9 cellular contexts compared by ENCODE assay signal in genomic region chr2:86747708-86748627, GRCh38. TPM values are rescaled to one million over a fixed set of nuclear protein-coding genes. Genes with fewer than 3 reads are reported as not detected.
DNase-seq lines count a peak whose midpoint lies in the region; ATAC-seq, FAIRE-seq and TF ChIP-seq lines count a peak whose summit lies in the region.
"Had no signal": no experiment of that assay in that cellular context is flagged by ENCODE, and none has a peak within 500 bp of the region (broad histone marks: within the 10 kb centered on the region; RNA-seq: fewer than 3 reads in every experiment).

No MANE protein-coding gene starts in this region.

- H3K27ac ChIP-seq in heart right ventricle (peak overlapping the region in 5 of 10 donors; percentile 2 to 54 (median 23)), MM.1S (ENCODE audit: low read length) (no peak overlapping the region), mesenchymal stem cell (ENCODE audit: low read length, poor library complexity, severe bottlenecking) (no peak overlapping the region)

- H4K91ac ChIP-seq in mesenchymal stem cell (ENCODE audit: low read length): no peak overlapping the region

- H2BK5ac ChIP-seq in mesenchymal stem cell (ENCODE audit: low read depth, low read length, poor library complexity, severe bottlenecking): no peak overlapping the region

- H3K36me3 ChIP-seq in heart right ventricle: peaks cover 0 to 51% (median 7%) of the 10 kb centered on the region in 9 donors
- peaks cover 21% of the 10 kb centered on the region; the same call in 1 of the 2 replicates for H3K36me3 ChIP-seq in MM.1S (replicated peaks; ENCODE audit: insufficient read depth, low read length)
- H3K36me3 ChIP-seq in bronchial epithelial cell (ENCODE audit: control insufficient read depth, insufficient read depth, low read length): peaks cover 4% of the 10 kb centered on the region
- peaks cover 2 to 31% of the 10 kb centered on the region in 2 experiments for H3K36me3 ChIP-seq in mesenchymal stem cell (ENCODE audit: control insufficient read depth in 1 of 2, insufficient read depth in 2 of 2, low read depth in 1 of 2, low read length in 2 of 2)

- H3K14ac ChIP-seq in mesenchymal stem cell (ENCODE audit: low read length in 2 of 2): no peak overlapping the region

- no peak overlapping the region for H3K4ac ChIP-seq in mesenchymal stem cell (ENCODE audit: low read depth in 1 of 2, low read length in 2 of 2)

- peaks cover 18% of the 10 kb centered on the region for H3K79me1 ChIP-seq in mesenchymal stem cell (replicated peaks; ENCODE audit: low read length, poor library complexity, severe bottlenecking)

- no peaks in the 10 kb centered on the region for H3K9me2 ChIP-seq in MM.1S (replicated peaks; ENCODE audit: insufficient read depth, low read length)

- H3K4me3 ChIP-seq in heart right ventricle (no peak overlapping the region), MM.1S (ENCODE audit: low read length) (no peak overlapping the region), bronchial epithelial cell (ENCODE audit: low read depth, low read length) (no peak overlapping the region), mesenchymal stem cell (ENCODE audit: insufficient read depth in 1 of 2, low read depth in 1 of 2, low read length in 2 of 2) (no peak overlapping the region)

- H2BK120ac ChIP-seq in mesenchymal stem cell (ENCODE audit: low read depth, low read length): no peak overlapping the region

- no peak overlapping the region for H2AK5ac ChIP-seq in mesenchymal stem cell (ENCODE audit: low read length, severe bottlenecking)

- no peak overlapping the region for H3K18ac ChIP-seq in mesenchymal stem cell (ENCODE audit: low read depth in 1 of 2, low read length in 2 of 2)

- no peak for FAIRE-seq in bronchial epithelial cell (lab: Jason Lieb, UNC)

- 71 to 74% methylated on average over 9 of the region's 9 CpGs for WGBS in heart right ventricle, 2 donors
- 99% methylated on average over 9 of the region's 9 CpGs for WGBS in mesenchymal stem cell

- intact Hi-C loops in heart right ventricle (cut with DNase I) (loop anchor here in 1 of 10 donors (5.0 kb wide), 1 partner anchor 61 kb away; no protein-coding TSS in a partner anchor), cardiac septum (cut with DNase I) (no loop called here)

- TF ChIP-seq CTCF in heart right ventricle (IDR thresholded peaks at IDR 0.05) (no peak), MM.1S (IDR thresholded peaks at IDR 0.05; ENCODE audit: low read length) (no peak), bronchial epithelial cell (IDR thresholded peaks at IDR 0.05; ENCODE audit: insufficient read depth, low read length, severe bottlenecking) (no peak)

- peak in 5 of 8 donors; percentile 71 to 91 (median 77) for ATAC-seq in heart right ventricle
- no peak for ATAC-seq in GM19023 (IDR thresholded peaks at IDR 0.05; ENCODE audit: unreplicated experiment)
- ATAC-seq in HG02588 (IDR thresholded peaks at IDR 0.05; ENCODE audit: unreplicated experiment): no peak
- no peak for ATAC-seq in GM18511 (IDR thresholded peaks at IDR 0.05; ENCODE audit: unreplicated experiment)

- no peak overlapping the region for H4K8ac ChIP-seq in mesenchymal stem cell (ENCODE audit: low read length)

- H3F3A ChIP-seq in MM.1S (ENCODE audit: insufficient read depth, low read length): no peaks in the 10 kb centered on the region

- no peak overlapping the region for H3K9ac ChIP-seq in MM.1S (ENCODE audit: low read length)
- peak overlapping the region; percentile 72 for H3K9ac ChIP-seq in mesenchymal stem cell (ENCODE audit: low read length)

- H3K79me2 ChIP-seq in MM.1S (ENCODE audit: low read length): peaks cover 81% of the 10 kb centered on the region

- H2BK15ac ChIP-seq in mesenchymal stem cell (ENCODE audit: low read depth, poor library complexity, severe bottlenecking): no peak overlapping the region

- no peak overlapping the region for H2AFZ ChIP-seq in MM.1S (ENCODE audit: low read length)
- no peak overlapping the region for H2AFZ ChIP-seq in mesenchymal stem cell (ENCODE audit: low read depth, low read length)

- no peak overlapping the region for H3K23ac ChIP-seq in mesenchymal stem cell (ENCODE audit: low read length in 2 of 2)

- peak in 1 of 2 donors; percentile 12 for DNase-seq in heart right ventricle
- DNase-seq in cardiac septum (ENCODE audit: low spot score): no peak
- DNase-seq in MM.1S: peak; percentile 13
- peak; percentile 89 for DNase-seq in bronchial epithelial cell (ENCODE audit: low read depth)
- DNase-seq in mesenchymal stem cell: peak; percentile 88
- DNase-seq: activated naive CD8-positive, alpha-beta T cell treated with anti-CD3 and anti-CD28 coated beads, Interleukin-2, amount 10 ng/mL, durations not matched to agents 7 days and 5 days had no signal

- H3K9me3 ChIP-seq in heart right ventricle (peaks cover 0 to 19% (median 10%) of the 10 kb centered on the region in 11 donors), MM.1S (replicated peaks; ENCODE audit: insufficient read depth, low read length) (no peaks in the 10 kb centered on the region), mesenchymal stem cell (ENCODE audit: control insufficient read depth, low read length) (peaks cover 20% of the 10 kb centered on the region)

- H3K4me2 ChIP-seq in MM.1S (ENCODE audit: low read depth, low read length) (no peak overlapping the region), mesenchymal stem cell (ENCODE audit: low read length, poor library complexity, severe bottlenecking) (no peak overlapping the region)

- no peaks in the 10 kb centered on the region for H3K27me3 ChIP-seq in heart right ventricle
- H3K27me3 ChIP-seq in MM.1S (replicated peaks; ENCODE audit: insufficient read depth, low read length): no peaks in the 10 kb centered on the region
- H3K27me3 ChIP-seq in bronchial epithelial cell (ENCODE audit: control insufficient read depth, insufficient read depth, low read length): no peaks in the 10 kb centered on the region
- H3K27me3 ChIP-seq in mesenchymal stem cell (ENCODE audit: control insufficient read depth in 1 of 2, insufficient read depth in 1 of 2, low read length in 2 of 2): no peaks in the 10 kb centered on the region

- no peaks in the 10 kb centered on the region for H4K20me1 ChIP-seq in MM.1S (ENCODE audit: insufficient read depth, low read length)

- no peak overlapping the region for H2BK12ac ChIP-seq in mesenchymal stem cell (ENCODE audit: low read length in 2 of 2)

- H3K4me1 ChIP-seq in heart right ventricle: peaks cover 0 to 61% (median 33%) of the 10 kb centered on the region in 9 donors
- H3K4me1 ChIP-seq in MM.1S (ENCODE audit: low read length): 0 out of 2 replicates have a peak, but pooled peaks cover 10% of the 10 kb centered on the region
- no peaks in the 10 kb centered on the region for H3K4me1 ChIP-seq in mesenchymal stem cell (ENCODE audit: control insufficient read depth, insufficient read depth, low read depth, low read length)

RNA-seq across cellular contexts. Expression of gene RMND5A, which starts 27.9 kb away (rescaled TPM):
- total RNA-seq in heart right ventricle (100 to 1,000 TPM in 7 of 10 donors, 10 to 100 TPM in 3; 68.0 to 152 (median 114) TPM), cardiac septum (96.6 TPM), bronchial epithelial cell (48.5 and 53.7 TPM in 2 replicates)
- polyA plus RNA-seq in heart right ventricle: 10 to 100 TPM; 23.4 to 29.3 TPM
- 9.3 TPM for polyA plus RNA-seq in mesenchymal stem cell (2013, experiment 1 of 2)
- 9.9 TPM for polyA plus RNA-seq in mesenchymal stem cell (2013, experiment 2 of 2)

RNA-seq across cellular contexts. Expression of gene CD8A, which starts 42.7 kb away (rescaled TPM):
- total RNA-seq in heart right ventricle (10 to 100 TPM in 1 of 10 donors, under 1 TPM in 8, not detected in 1; 0.19 to 11.8 (median 0.48) TPM), cardiac septum (0.62 TPM), bronchial epithelial cell (under 0.01 TPM in 2 replicates)
- polyA plus RNA-seq in heart right ventricle: under 1 TPM; 0.35 to 0.73 TPM
- not detected for polyA plus RNA-seq in mesenchymal stem cell (2013, experiment 1 of 2)
- polyA plus RNA-seq in mesenchymal stem cell (2013, experiment 2 of 2): not detected

Comparison
In these comparisons a context has a peak if more than half of its experiments do, and no peak if none do; other contexts are left out.
1. ATAC-seq: peak in heart right ventricle (5 of 8); none in GM19023 (single experiment), HG02588 (single experiment) and GM18511 (single experiment).